Comparison of ENCODE assay signal across 15 cellular contexts in the genomic region with DNA sequence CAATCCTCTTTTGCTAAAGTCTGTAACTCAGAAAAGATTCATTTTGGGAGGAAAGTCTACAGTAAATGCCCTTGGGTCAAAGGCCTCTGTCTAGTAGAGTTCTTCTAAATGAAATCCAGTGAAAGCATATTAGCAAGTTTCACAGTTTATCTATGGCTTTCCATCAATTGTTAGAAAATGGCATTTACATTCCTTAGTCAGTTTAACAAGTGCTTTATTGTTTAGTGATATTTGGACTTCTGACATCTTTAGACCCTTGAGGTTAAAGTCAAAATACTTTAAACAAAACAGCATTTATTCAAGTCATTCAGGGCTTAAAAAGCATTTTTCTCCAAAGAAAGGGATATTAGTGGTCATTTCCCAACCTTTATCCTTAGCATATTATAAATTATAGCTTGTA.
DNase-seq lines count a peak whose midpoint lies in the region; ATAC-seq, FAIRE-seq and TF ChIP-seq lines count a peak whose summit lies in the region.
"Had no signal": no experiment of that assay in that cellular context is flagged by ENCODE, and none has a peak within 500 bp of the region (broad histone marks: within the 10 kb centered on the region; RNA-seq: fewer than 3 reads in every experiment).

No MANE protein-coding gene starts in this region.

- H3K9ac ChIP-seq in HepG2 (ENCODE audit: insufficient read depth, low read depth, low read length): no peak overlapping the region

- DNase-seq in HepG2 (ENCODE audit: low spot score) (peak; percentile 20), right lobe of liver (no peak), foreskin melanocyte (peak; percentile 91), neural crest cell (ENCODE audit: low read depth, low spot score) (no peak), ACHN (no peak), DMS79 (lab: John Stamatoyannopoulos, UW) (no peak)
- no peak for DNase-seq in activated CD4-positive, alpha-beta T cell treated with anti-CD3 and anti-CD28 coated beads for 1 hour
- DNase-seq: 8988T; BE2C; CD4-positive, alpha-beta memory T cell; GF-D8 had no signal

- peak overlapping the region; percentile 40 for H3K4me3 Mint-ChIP-seq in neural crest cell
- H3K4me3 Mint-ChIP-seq: CD4-positive, alpha-beta memory T cell had no signal

- POLR2A ChIA-PET in HepG2 (lab: Yijun Ruan, JAX): no interaction called here

- intact Hi-C loops in HepG2 (cut with micrococcal nuclease; ENCODE audit: unreplicated experiment) (no loop called here), right lobe of liver (cut with DNase I) (no loop called here)

- H3K27me3 ChIP-seq in HepG2 (ENCODE audit: control insufficient read depth in 1 of 2, insufficient read depth in 2 of 2, low read length in 2 of 2) (no peaks in the 10 kb centered on the region), right lobe of liver (no peaks in the 10 kb centered on the region)
- H3K27me3 ChIP-seq: BE2C had no signal

- H3K36me3 Mint-ChIP-seq in neural crest cell (ENCODE audit: low read depth): no peaks in the 10 kb centered on the region
- H3K36me3 Mint-ChIP-seq: CD4-positive, alpha-beta memory T cell had no signal

- no peaks in the 10 kb centered on the region for H3K79me2 ChIP-seq in HepG2 (ENCODE audit: insufficient read depth, low read length)

- CTCF ChIA-PET in HepG2 (lab: Yijun Ruan, JAX; ENCODE audit: low intra/inter-chr PET ratio, low total read pairs): no interaction called here

- H4K20me1 ChIP-seq in HepG2 (ENCODE audit: insufficient read depth, low read length): no peaks in the 10 kb centered on the region

- TF ChIP-seq CTCF in HepG2 (CRISPR knock-in tag; IDR thresholded peaks at IDR 0.05) (no peak), right lobe of liver (IDR thresholded peaks at IDR 0.05) (no peak), neural crest cell (conservative IDR thresholded peaks at IDR 0.05) (no peak)

- no peaks in the 10 kb centered on the region for H3K9me3 Mint-ChIP-seq in neural crest cell

- no TSS peak for BruUV-seq in HepG2 (replicated peaks; lab: Mats Ljungman, UMichigan)

- H2AFZ ChIP-seq in HepG2 (ENCODE audit: low read length): no peak overlapping the region

- no peak overlapping the region for H3K27ac Mint-ChIP-seq in neural crest cell (ENCODE audit: unreplicated experiment)
- H3K27ac Mint-ChIP-seq: CD4-positive, alpha-beta memory T cell had no signal

- H3K4me3 ChIP-seq in HepG2 (replicated peaks in 1 of 3; ENCODE audit: insufficient read depth in 1 of 3, low read depth in 2 of 3, low read length in 3 of 3) (no peak overlapping the region), right lobe of liver (no peak overlapping the region)
- H3K4me3 ChIP-seq: HAP-1 had no signal

- no peak for FAIRE-seq in HepG2 (lab: Jason Lieb, UNC)
- FAIRE-seq: H1 had no signal

- no peak for TF ChIP-seq RAD21 in HepG2 (CRISPR knock-in tag; IDR thresholded peaks at IDR 0.05)

- H3K27ac ChIP-seq in HepG2 (ENCODE audit: extremely low read length, insufficient read depth, low read length) (no peak overlapping the region), right lobe of liver (no peak overlapping the region)
- H3K27ac ChIP-seq: C4-2B had no signal

- H3K36me3 ChIP-seq in HepG2 (replicated peaks in 1 of 2; ENCODE audit: control insufficient read depth in 1 of 2, insufficient read depth in 2 of 2, low read length in 2 of 2): no peaks in the 10 kb centered on the region
- no peaks in the 10 kb centered on the region for H3K36me3 ChIP-seq in right lobe of liver
- H3K36me3 ChIP-seq: BE2C, HAP-1 had no signal

- no peak overlapping the region for H3K4me2 ChIP-seq in HepG2 (ENCODE audit: low read depth, low read length)

- TF ChIP-seq EP300 in HepG2 (IDR thresholded peaks at IDR 0.05; ENCODE audit: low read depth in 2 of 2, low read length in 2 of 2) (no peak), HepG2 (CRISPR knock-in tag; IDR thresholded peaks at IDR 0.05; ENCODE audit: borderline replicate concordance) (no peak)

- peaks cover 67% of the 10 kb centered on the region for H3K4me1 Mint-ChIP-seq in neural crest cell

- TF ChIP-seq POLR2A in HepG2 (IDR thresholded peaks at IDR 0.05; ENCODE audit: insufficient read depth in 1 of 2, low read depth in 2 of 2, low read length in 2 of 2) (no peak), right lobe of liver (IDR thresholded peaks at IDR 0.05) (no peak)

- H3K4me1 ChIP-seq in HepG2 (ENCODE audit: insufficient read depth, low read length): peaks cover 26% of the 10 kb centered on the region
- peaks cover 0 to 8% (median 0%) of the 10 kb centered on the region in 4 donors for H3K4me1 ChIP-seq in right lobe of liver
- H3K4me1 ChIP-seq: BE2C had no signal

- ATAC-seq in HepG2 (no peak), right lobe of liver (no peak)

- H3K9me3 ChIP-seq in HepG2 (ENCODE audit: low read length) (no peaks in the 10 kb centered on the region), right lobe of liver (no peaks in the 10 kb centered on the region)
- H3K9me3 ChIP-seq: BE2C, Caco-2, HAP-1 had no signal

- H3K27me3 Mint-ChIP-seq in neural crest cell (ENCODE audit: low read depth): no peaks in the 10 kb centered on the region

- in situ Hi-C loops in HepG2 (cut with HindIII; ENCODE audit: extremely low pct_ligation_motif_present, low pct_unique_long_range_greater_than_20kb) (no loop called here), ACHN (cut with HindIII; ENCODE audit: low pct_ligation_motif_present, low pct_unique_long_range_greater_than_20kb, low sequenced_read_pairs) (no loop called here)

TF ChIP-seq in HepG2, 621 proteins besides CTCF, POLR2A, EP300 and RAD21:
- no peak for TF ChIP-seq SOX13 (IDR thresholded peaks at IDR 0.05)
- peak in 1 of 2 experiments; percentile 57; a peak in 2 of 4 replicates for TF ChIP-seq SOX13 (CRISPR knock-in tag; conservative IDR thresholded peaks at IDR 0.05 in 1 of 2, IDR thresholded peaks at IDR 0.05 in 1 of 2)
- no peak for TF ChIP-seq PCBP1 (IDR thresholded peaks at IDR 0.05; ENCODE audit: borderline replicate concordance, low read depth, low read length)
TF ChIP-seq in HepG2: peak in this region for 1.

Comparison
In these comparisons a context has a peak if more than half of its experiments do, and no peak if none do; other contexts are left out.
1. DNase-seq: peak in HepG2 (single experiment) and foreskin melanocyte (single experiment); none in right lobe of liver (0 of 3), neural crest cell (single experiment), activated CD4-positive, alpha-beta T cell treated with anti-CD3 and anti-CD28 coated beads for 1 hour (single experiment), ACHN (single experiment) and DMS79 (single experiment).